ENCODE assay signal across 8 cellular contexts in genomic region chr10:133520193-133520738, GRCh38. TPM values are rescaled to one million over a fixed set of nuclear protein-coding genes. Genes with fewer than 3 reads are reported as not detected.
DNase-seq lines count a peak whose midpoint lies in the region; ATAC-seq and TF ChIP-seq lines count a peak whose summit lies in the region.

No MANE protein-coding gene starts in this region.

- DNase-seq in DMS114 treated with DMSO at 0.1 percent for 48 hours (lab: John Stamatoyannopoulos, UW; ENCODE audit: unreplicated experiment): peak; percentile 78
- peak; percentile 8 for DNase-seq in HS-27A (ENCODE audit: low read depth)
- DNase-seq in SJSA1 (ENCODE audit: low read depth in 1 of 2, low spot score in 2 of 2): peak; percentile 78 to 81
- peak; percentile 87 to 95 (median 90) for DNase-seq in activated naive CD4-positive, alpha-beta T cell (lab: John Stamatoyannopoulos, UW)
- peak; percentile 45 to 93 (median 88) for DNase-seq in head of caudate nucleus
- peak; percentile 34 to 56 for DNase-seq in uterus

- H3K27ac ChIP-seq in SJSA1 (no peak overlapping the region), rectal smooth muscle tissue (ENCODE audit: low read depth, low read length) (peak overlapping the region; percentile 24), uterus (no peak overlapping the region)

- H3K27me3 ChIP-seq in SJSA1 (replicated peaks) (no peaks in the 10 kb centered on the region; the same call in none of the 2 replicates), rectal smooth muscle tissue (ENCODE audit: control insufficient read depth, insufficient read depth, low read length) (no peaks in the 10 kb centered on the region), uterus (no peaks in the 10 kb centered on the region)

- H3K36me3 ChIP-seq in SJSA1: no peaks in the 10 kb centered on the region
- H3K36me3 ChIP-seq in rectal smooth muscle tissue (ENCODE audit: control insufficient read depth, insufficient read depth, low read length): no peaks in the 10 kb centered on the region
- no peaks in the 10 kb centered on the region for H3K36me3 ChIP-seq in uterus

- H3K4me1 ChIP-seq in SJSA1 (replicated peaks): peaks cover 4% of the 10 kb centered on the region
- H3K4me1 ChIP-seq in rectal smooth muscle tissue (ENCODE audit: control insufficient read depth, insufficient read depth, low read length): no peaks in the 10 kb centered on the region
- H3K4me1 ChIP-seq in uterus: peaks cover 0 to 7% of the 10 kb centered on the region in 2 donors

- intact Hi-C loops in head of caudate nucleus (cut with DNase I) (no loop called here), uterus (cut with DNase I; ENCODE audit: low total_unique reads) (no loop called here)

- TF ChIP-seq CTCF in uterus (IDR thresholded peaks at IDR 0.05): peak; percentile 44 to 74 (median 64)

- TF ChIP-seq POLR2A in uterus (IDR thresholded peaks at IDR 0.05): no peak

- no peak overlapping the region for H3K9ac ChIP-seq in rectal smooth muscle tissue (ENCODE audit: low read length)

- peak overlapping the region; percentile 34 for H3K4me3 ChIP-seq in SJSA1
- H3K4me3 ChIP-seq in rectal smooth muscle tissue (ENCODE audit: low read length): peak overlapping the region; percentile 68
- peak overlapping the region; percentile 27 to 36 for H3K4me3 ChIP-seq in uterus

- ATAC-seq in GM19463 (IDR thresholded peaks at IDR 0.05; ENCODE audit: unreplicated experiment): peak; percentile 92

- H3K9me3 ChIP-seq in SJSA1 (replicated peaks) (no peaks in the 10 kb centered on the region; the same call in 1 of the 2 replicates), uterus (no peaks in the 10 kb centered on the region)

RNA-seq across cellular contexts. Expression of gene CYP2E1, which starts 6.9 kb away (rescaled TPM):
- total RNA-seq in SJSA1 (2014; rRNA removed; shearing (Covaris generic)): 0.37 TPM in 1 of 2 replicates, not detected in the other
- total RNA-seq in uterus: 1 to 10 TPM in 2 of 4 donors, under 1 TPM in 2; 0.29 to 6.9 (median 1.1) TPM

RNA-seq across cellular contexts. Expression of gene SYCE1, which starts 45.1 kb away (rescaled TPM):
- not detected in 2 replicates for total RNA-seq in SJSA1 (2014; rRNA removed; shearing (Covaris generic))
- total RNA-seq in uterus: 1 to 10 TPM in 1 of 4 donors, not detected in 3; 1.0 TPM

Comparison
In these comparisons a context has a peak if more than half of its experiments do, and no peak if none do; other contexts are left out.
1. DNase-seq: peak in every context shown above with its lines; median percentile 90 in activated naive CD4-positive, alpha-beta T cell; 88 in head of caudate nucleus; 80 in SJSA1; 78 in DMS114 treated with DMSO at 0.1 percent for 48 hours; 45 in uterus; 8 in HS-27A.